ENCODE assay signal across 1 cellular context in the genomic region with DNA sequence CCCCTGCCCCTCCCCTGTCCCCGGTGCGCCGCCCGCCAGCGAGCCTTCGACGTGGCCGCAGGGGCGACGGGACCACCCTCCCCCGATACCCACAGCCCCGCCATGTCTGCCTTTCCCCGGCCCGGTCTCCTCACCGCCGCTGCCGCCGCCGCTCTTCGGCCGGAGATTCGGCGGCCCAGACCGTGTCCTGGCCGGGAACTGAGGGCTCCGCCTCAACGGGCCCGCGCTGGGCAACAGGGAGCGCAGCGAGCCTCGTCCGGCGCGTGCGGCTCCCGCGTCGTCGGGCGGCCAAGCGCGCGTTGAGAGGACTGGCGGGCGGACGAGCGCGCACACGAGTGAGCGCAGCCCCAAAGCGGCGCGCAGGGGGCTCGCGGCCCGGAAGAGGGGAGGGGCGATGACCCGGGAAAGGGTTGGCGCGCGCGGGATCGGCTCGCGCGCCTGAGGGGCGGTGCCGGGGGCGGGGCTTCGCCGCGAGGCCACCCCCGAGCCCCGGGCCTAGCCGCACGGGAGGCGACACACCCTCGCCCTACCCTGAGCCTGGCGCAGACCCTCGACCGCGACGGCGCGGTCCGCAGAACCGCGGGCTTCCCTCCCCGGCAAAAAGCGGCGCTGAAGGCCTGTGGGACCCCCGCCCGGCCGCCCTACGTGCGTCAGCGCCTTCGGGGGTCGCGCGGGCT.
TF ChIP-seq lines count a peak whose summit lies in the region.

A gene with protein sequence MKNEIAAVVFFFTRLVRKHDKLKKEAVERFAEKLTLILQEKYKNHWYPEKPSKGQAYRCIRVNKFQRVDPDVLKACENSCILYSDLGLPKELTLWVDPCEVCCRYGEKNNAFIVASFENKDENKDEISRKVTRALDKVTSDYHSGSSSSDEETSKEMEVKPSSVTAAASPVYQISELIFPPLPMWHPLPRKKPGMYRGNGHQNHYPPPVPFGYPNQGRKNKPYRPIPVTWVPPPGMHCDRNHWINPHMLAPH (minus strand): TSS at position 337 of the 677 bp plus-strand sequence. CDS start 3,757 bp downstream, outside the sequence.

TF ChIP-seq in K562, 482 proteins besides CTCF, POLR2A, EP300 and RAD21 (continued from another document and continues in another):
- TF ChIP-seq, protein P1, sequence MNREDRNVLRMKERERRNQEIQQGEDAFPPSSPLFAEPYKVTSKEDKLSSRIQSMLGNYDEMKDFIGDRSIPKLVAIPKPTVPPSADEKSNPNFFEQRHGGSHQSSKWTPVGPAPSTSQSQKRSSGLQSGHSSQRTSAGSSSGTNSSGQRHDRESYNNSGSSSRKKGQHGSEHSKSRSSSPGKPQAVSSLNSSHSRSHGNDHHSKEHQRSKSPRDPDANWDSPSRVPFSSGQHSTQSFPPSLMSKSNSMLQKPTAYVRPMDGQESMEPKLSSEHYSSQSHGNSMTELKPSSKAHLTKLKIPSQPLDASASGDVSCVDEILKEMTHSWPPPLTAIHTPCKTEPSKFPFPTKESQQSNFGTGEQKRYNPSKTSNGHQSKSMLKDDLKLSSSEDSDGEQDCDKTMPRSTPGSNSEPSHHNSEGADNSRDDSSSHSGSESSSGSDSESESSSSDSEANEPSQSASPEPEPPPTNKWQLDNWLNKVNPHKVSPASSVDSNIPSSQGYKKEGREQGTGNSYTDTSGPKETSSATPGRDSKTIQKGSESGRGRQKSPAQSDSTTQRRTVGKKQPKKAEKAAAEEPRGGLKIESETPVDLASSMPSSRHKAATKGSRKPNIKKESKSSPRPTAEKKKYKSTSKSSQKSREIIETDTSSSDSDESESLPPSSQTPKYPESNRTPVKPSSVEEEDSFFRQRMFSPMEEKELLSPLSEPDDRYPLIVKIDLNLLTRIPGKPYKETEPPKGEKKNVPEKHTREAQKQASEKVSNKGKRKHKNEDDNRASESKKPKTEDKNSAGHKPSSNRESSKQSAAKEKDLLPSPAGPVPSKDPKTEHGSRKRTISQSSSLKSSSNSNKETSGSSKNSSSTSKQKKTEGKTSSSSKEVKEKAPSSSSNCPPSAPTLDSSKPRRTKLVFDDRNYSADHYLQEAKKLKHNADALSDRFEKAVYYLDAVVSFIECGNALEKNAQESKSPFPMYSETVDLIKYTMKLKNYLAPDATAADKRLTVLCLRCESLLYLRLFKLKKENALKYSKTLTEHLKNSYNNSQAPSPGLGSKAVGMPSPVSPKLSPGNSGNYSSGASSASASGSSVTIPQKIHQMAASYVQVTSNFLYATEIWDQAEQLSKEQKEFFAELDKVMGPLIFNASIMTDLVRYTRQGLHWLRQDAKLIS (CRISPR knock-in tag; IDR thresholded peaks at IDR 0.05): peak; percentile 71
- TF ChIP-seq ZNF212 (CRISPR knock-in tag; IDR thresholded peaks at IDR 0.05) (no peak), PYGO2 (tag; IDR thresholded peaks at IDR 0.05) (no peak), NR2C2 (CRISPR knock-in tag; IDR thresholded peaks at IDR 0.05) (no peak), NR2C2 (tag; IDR thresholded peaks at IDR 0.05) (peak; percentile 34; the same call in 1 of the 2 replicates), CHD1 (IDR thresholded peaks at IDR 0.05; ENCODE audit: low read length) (no peak), MCM2 (IDR thresholded peaks at IDR 0.05; ENCODE audit: low read depth) (no peak), ZNF224 (CRISPR knock-in tag; IDR thresholded peaks at IDR 0.05) (no peak), ZNF766 (CRISPR knock-in tag; conservative IDR thresholded peaks at IDR 0.05) (no peak), ATF7 (IDR thresholded peaks at IDR 0.05) (peak; percentile 55), KDM5B (IDR thresholded peaks at IDR 0.05; ENCODE audit: insufficient replicate concordance, low read depth, low read length) (peak; percentile 74), CEBPB (tag; IDR thresholded peaks at IDR 0.05) (no peak), ZBTB7A (IDR thresholded peaks at IDR 0.05; ENCODE audit: borderline replicate concordance, control insufficient read depth, low read depth, low read length) (peak; percentile 90), NFE2 (IDR thresholded peaks at IDR 0.05; ENCODE audit: low read depth) (no peak), KDM4B (IDR thresholded peaks at IDR 0.05; ENCODE audit: borderline replicate concordance in 2 of 2, low read depth in 1 of 2) (no peak), FOXP1 (CRISPR knock-in tag; IDR thresholded peaks at IDR 0.05) (peak; percentile 55; the same call in 1 of the 2 replicates), MTA3 (IDR thresholded peaks at IDR 0.05; ENCODE audit: borderline replicate concordance) (peak; percentile 56; the same call in 1 of the 2 replicates), NR1H2 (CRISPR knock-in tag; IDR thresholded peaks at IDR 0.05) (no peak), SREBF1 (IDR thresholded peaks at IDR 0.05; ENCODE audit: borderline replicate concordance, low read depth, low read length) (no peak), NR3C1 (CRISPR knock-in tag; IDR thresholded peaks at IDR 0.05) (0 out of 2 replicates have a peak, but pooled peaks have one; percentile 38), BMI1 (IDR thresholded peaks at IDR 0.05; ENCODE audit: low read length) (no peak), KLF16 (IDR thresholded peaks at IDR 0.05) (no peak)
- TF ChIP-seq, protein P2, sequence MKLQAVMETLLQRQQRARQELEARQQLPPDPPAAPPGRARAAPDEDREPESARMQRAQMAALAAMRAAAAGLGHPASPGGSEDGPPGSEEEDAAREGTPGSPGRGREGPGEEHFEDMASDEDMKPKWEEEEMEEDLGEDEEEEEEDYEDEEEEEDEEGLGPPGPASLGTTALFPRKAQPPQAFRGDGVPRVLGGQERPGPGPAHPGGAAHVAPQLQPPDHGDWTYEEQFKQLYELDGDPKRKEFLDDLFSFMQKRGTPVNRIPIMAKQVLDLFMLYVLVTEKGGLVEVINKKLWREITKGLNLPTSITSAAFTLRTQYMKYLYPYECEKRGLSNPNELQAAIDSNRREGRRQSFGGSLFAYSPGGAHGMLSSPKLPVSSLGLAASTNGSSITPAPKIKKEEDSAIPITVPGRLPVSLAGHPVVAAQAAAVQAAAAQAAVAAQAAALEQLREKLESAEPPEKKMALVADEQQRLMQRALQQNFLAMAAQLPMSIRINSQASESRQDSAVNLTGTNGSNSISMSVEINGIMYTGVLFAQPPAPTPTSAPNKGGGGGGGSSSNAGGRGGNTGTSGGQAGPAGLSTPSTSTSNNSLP (IDR thresholded peaks at IDR 0.05; ENCODE audit: borderline replicate concordance, low read depth, low read length): no peak
- TF ChIP-seq, protein P3, sequence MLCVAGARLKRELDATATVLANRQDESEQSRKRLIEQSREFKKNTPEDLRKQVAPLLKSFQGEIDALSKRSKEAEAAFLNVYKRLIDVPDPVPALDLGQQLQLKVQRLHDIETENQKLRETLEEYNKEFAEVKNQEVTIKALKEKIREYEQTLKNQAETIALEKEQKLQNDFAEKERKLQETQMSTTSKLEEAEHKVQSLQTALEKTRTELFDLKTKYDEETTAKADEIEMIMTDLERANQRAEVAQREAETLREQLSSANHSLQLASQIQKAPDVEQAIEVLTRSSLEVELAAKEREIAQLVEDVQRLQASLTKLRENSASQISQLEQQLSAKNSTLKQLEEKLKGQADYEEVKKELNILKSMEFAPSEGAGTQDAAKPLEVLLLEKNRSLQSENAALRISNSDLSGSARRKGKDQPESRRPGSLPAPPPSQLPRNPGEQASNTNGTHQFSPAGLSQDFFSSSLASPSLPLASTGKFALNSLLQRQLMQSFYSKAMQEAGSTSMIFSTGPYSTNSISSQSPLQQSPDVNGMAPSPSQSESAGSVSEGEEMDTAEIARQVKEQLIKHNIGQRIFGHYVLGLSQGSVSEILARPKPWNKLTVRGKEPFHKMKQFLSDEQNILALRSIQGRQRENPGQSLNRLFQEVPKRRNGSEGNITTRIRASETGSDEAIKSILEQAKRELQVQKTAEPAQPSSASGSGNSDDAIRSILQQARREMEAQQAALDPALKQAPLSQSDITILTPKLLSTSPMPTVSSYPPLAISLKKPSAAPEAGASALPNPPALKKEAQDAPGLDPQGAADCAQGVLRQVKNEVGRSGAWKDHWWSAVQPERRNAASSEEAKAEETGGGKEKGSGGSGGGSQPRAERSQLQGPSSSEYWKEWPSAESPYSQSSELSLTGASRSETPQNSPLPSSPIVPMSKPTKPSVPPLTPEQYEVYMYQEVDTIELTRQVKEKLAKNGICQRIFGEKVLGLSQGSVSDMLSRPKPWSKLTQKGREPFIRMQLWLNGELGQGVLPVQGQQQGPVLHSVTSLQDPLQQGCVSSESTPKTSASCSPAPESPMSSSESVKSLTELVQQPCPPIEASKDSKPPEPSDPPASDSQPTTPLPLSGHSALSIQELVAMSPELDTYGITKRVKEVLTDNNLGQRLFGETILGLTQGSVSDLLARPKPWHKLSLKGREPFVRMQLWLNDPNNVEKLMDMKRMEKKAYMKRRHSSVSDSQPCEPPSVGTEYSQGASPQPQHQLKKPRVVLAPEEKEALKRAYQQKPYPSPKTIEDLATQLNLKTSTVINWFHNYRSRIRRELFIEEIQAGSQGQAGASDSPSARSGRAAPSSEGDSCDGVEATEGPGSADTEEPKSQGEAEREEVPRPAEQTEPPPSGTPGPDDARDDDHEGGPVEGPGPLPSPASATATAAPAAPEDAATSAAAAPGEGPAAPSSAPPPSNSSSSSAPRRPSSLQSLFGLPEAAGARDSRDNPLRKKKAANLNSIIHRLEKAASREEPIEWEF (CRISPR knock-in tag; IDR thresholded peaks at IDR 0.05): no peak
- TF ChIP-seq, protein P4, sequence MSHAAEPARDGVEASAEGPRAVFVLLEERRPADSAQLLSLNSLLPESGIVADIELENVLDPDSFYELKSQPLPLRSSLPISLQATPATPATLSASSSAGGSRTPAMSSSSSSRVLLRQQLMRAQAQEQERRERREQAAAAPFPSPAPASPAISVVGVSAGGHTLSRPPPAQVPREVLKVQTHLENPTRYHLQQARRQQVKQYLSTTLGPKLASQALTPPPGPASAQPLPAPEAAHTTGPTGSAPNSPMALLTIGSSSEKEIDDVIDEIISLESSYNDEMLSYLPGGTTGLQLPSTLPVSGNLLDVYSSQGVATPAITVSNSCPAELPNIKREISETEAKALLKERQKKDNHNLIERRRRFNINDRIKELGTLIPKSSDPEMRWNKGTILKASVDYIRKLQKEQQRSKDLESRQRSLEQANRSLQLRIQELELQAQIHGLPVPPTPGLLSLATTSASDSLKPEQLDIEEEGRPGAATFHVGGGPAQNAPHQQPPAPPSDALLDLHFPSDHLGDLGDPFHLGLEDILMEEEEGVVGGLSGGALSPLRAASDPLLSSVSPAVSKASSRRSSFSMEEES (CRISPR knock-in tag; IDR thresholded peaks at IDR 0.05): no peak
- TF ChIP-seq, protein P5, sequence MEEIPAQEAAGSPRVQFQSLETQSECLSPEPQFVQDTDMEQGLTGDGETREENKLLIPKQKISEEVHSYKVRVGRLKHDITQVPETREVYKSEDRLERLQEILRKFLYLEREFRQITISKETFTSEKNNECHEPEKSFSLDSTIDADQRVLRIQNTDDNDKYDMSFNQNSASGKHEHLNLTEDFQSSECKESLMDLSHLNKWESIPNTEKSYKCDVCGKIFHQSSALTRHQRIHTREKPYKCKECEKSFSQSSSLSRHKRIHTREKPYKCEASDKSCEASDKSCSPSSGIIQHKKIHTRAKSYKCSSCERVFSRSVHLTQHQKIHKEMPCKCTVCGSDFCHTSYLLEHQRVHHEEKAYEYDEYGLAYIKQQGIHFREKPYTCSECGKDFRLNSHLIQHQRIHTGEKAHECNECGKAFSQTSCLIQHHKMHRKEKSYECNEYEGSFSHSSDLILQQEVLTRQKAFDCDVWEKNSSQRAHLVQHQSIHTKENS (CRISPR knock-in tag; IDR thresholded peaks at IDR 0.05): no peak
- TF ChIP-seq, protein P6, sequence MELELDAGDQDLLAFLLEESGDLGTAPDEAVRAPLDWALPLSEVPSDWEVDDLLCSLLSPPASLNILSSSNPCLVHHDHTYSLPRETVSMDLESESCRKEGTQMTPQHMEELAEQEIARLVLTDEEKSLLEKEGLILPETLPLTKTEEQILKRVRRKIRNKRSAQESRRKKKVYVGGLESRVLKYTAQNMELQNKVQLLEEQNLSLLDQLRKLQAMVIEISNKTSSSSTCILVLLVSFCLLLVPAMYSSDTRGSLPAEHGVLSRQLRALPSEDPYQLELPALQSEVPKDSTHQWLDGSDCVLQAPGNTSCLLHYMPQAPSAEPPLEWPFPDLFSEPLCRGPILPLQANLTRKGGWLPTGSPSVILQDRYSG (tag; conservative IDR thresholded peaks at IDR 0.05; ENCODE audit: low read depth): no peak
- TF ChIP-seq, protein P7, sequence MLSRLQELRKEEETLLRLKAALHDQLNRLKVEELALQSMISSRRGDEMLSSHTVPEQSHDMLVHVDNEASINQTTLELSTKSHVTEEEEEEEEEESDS (CRISPR knock-in tag; IDR thresholded peaks at IDR 0.05): no peak
- TF ChIP-seq, protein P8, sequence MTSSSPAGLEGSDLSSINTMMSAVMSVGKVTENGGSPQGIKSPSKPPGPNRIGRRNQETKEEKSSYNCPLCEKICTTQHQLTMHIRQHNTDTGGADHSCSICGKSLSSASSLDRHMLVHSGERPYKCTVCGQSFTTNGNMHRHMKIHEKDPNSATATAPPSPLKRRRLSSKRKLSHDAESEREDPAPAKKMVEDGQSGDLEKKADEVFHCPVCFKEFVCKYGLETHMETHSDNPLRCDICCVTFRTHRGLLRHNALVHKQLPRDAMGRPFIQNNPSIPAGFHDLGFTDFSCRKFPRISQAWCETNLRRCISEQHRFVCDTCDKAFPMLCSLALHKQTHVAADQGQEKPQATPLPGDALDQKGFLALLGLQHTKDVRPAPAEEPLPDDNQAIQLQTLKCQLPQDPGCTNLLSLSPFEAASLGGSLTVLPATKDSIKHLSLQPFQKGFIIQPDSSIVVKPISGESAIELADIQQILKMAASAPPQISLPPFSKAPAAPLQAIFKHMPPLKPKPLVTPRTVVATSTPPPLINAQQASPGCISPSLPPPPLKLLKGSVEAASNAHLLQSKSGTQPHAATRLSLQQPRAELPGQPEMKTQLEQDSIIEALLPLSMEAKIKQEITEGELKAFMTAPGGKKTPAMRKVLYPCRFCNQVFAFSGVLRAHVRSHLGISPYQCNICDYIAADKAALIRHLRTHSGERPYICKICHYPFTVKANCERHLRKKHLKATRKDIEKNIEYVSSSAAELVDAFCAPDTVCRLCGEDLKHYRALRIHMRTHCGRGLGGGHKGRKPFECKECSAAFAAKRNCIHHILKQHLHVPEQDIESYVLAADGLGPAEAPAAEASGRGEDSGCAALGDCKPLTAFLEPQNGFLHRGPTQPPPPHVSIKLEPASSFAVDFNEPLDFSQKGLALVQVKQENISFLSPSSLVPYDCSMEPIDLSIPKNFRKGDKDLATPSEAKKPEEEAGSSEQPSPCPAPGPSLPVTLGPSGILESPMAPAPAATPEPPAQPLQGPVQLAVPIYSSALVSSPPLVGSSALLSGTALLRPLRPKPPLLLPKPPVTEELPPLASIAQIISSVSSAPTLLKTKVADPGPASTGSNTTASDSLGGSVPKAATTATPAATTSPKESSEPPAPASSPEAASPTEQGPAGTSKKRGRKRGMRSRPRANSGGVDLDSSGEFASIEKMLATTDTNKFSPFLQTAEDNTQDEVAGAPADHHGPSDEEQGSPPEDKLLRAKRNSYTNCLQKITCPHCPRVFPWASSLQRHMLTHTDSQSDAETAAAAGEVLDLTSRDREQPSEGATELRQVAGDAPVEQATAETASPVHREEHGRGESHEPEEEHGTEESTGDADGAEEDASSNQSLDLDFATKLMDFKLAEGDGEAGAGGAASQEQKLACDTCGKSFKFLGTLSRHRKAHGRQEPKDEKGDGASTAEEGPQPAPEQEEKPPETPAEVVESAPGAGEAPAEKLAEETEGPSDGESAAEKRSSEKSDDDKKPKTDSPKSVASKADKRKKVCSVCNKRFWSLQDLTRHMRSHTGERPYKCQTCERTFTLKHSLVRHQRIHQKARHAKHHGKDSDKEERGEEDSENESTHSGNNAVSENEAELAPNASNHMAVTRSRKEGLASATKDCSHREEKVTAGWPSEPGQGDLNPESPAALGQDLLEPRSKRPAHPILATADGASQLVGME (CRISPR knock-in tag; IDR thresholded peaks at IDR 0.05): no peak
